ENCODE assay signal across 11 cellular contexts in the genomic region with DNA sequence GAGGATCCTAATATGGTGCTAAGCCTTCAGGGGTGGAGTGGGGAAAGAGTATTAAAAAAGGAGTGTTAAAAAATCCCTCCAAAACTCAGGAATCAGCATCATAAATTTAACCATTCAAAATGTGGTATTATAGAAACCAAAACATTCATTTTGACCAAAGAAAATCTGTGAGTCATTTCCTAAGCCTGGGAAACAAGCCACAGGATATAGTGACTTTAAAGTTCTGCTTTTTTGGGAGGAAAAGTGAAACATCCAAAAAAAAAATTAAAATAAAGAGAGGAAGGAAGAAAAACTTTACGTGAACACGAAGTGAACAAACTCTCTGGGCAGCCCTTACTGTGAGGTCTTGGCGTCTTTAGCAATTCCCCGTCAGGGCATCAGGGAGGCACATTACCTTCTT.
DNase-seq lines count a peak whose midpoint lies in the region; ATAC-seq and TF ChIP-seq lines count a peak whose summit lies in the region.
"Had no signal": no experiment of that assay in that cellular context is flagged by ENCODE, and none has a peak within 500 bp of the region (broad histone marks: within the 10 kb centered on the region; RNA-seq: fewer than 3 reads in every experiment).

No MANE protein-coding gene starts in this region.

- DNase-seq in natural killer cell (no peak), fibroblast of peridontal ligament (ENCODE audit: extremely low read depth) (peak; percentile 81), amniotic stem cell (lab: John Stamatoyannopoulos, UW) (no peak), COR-L47 (lab: John Stamatoyannopoulos, UW) (no peak)
- no peak for DNase-seq in natural killer cell treated with Interleukin-12 subunit alpha and Interleukin-12 subunit beta and Interleukin-15 and Interleukin-18, amount 100 ng/mL, for 72 hours (ENCODE audit: low spot score)
- DNase-seq in activated CD8-positive, alpha-beta memory T cell treated with anti-CD3 and anti-CD28 coated beads, Interleukin-2, amount 10 ng/mL, durations not matched to agents 7 days and 5 days, result no peak
- DNase-seq: activated CD4-positive, alpha-beta T cell treated with anti-CD3 and anti-CD28 coated beads, Interleukin-2, amount 10 ng/mL, durations not matched to agents 7 days and 5 days; PC-9; right lobe of liver had no signal

- no peak for TF ChIP-seq CTCF in natural killer cell (IDR thresholded peaks at IDR 0.05)

- intact Hi-C loops in natural killer cell (cut with micrococcal nuclease), result no loop called here

- CTCF ChIA-PET in activated CD8-positive, alpha-beta memory T cell treated with anti-CD3 and anti-CD28 coated beads, Interleukin-2, amount 10 ng/mL, durations not matched to agents 7 days and 5 days (lab: Charles Lee), result interaction anchor here (1.4 kb wide), 1 partner anchor 148 kb away, joined by 5 read pairs; no protein-coding TSS in a partner anchor

- peak overlapping the region; percentile 48 to 49 for H3K27ac Mint-ChIP-seq in natural killer cell
- no peak overlapping the region for H3K27ac Mint-ChIP-seq in natural killer cell treated with Interleukin-12 subunit alpha and Interleukin-12 subunit beta and Interleukin-15 and Interleukin-18, amount 100 ng/mL, for 72 hours
- H3K27ac Mint-ChIP-seq in activated CD8-positive, alpha-beta memory T cell treated with anti-CD3 and anti-CD28 coated beads, Interleukin-2, amount 10 ng/mL, durations not matched to agents 7 days and 5 days, result no peak overlapping the region
- H3K27ac Mint-ChIP-seq: activated CD4-positive, alpha-beta T cell treated with anti-CD3 and anti-CD28 coated beads, Interleukin-2, amount 10 ng/mL, durations not matched to agents 7 days and 5 days had no signal

- H3K36me3 Mint-ChIP-seq in natural killer cell, result peaks cover 12% of the 10 kb centered on the region
- H3K36me3 Mint-ChIP-seq in natural killer cell treated with Interleukin-12 subunit alpha and Interleukin-12 subunit beta and Interleukin-15 and Interleukin-18, amount 100 ng/mL, for 72 hours, result peaks cover 12% of the 10 kb centered on the region
- peaks cover 66% of the 10 kb centered on the region for H3K36me3 Mint-ChIP-seq in activated CD8-positive, alpha-beta memory T cell treated with anti-CD3 and anti-CD28 coated beads, Interleukin-2, amount 10 ng/mL, durations not matched to agents 7 days and 5 days

- no peaks in the 10 kb centered on the region for H3K9me3 Mint-ChIP-seq in natural killer cell
- no peaks in the 10 kb centered on the region for H3K9me3 Mint-ChIP-seq in natural killer cell treated with Interleukin-12 subunit alpha and Interleukin-12 subunit beta and Interleukin-15 and Interleukin-18, amount 100 ng/mL, for 72 hours
- no peaks in the 10 kb centered on the region for H3K9me3 Mint-ChIP-seq in activated CD8-positive, alpha-beta memory T cell treated with anti-CD3 and anti-CD28 coated beads, Interleukin-2, amount 10 ng/mL, durations not matched to agents 7 days and 5 days (ENCODE audit: low read depth)
- H3K9me3 Mint-ChIP-seq: activated CD4-positive, alpha-beta T cell treated with anti-CD3 and anti-CD28 coated beads, Interleukin-2, amount 10 ng/mL, durations not matched to agents 7 days and 5 days had no signal

- H3K4me1 Mint-ChIP-seq in natural killer cell, result peaks cover 22 to 24% of the 10 kb centered on the region in 2 donors
- H3K4me1 Mint-ChIP-seq in natural killer cell treated with Interleukin-12 subunit alpha and Interleukin-12 subunit beta and Interleukin-15 and Interleukin-18, amount 100 ng/mL, for 72 hours (ENCODE audit: low read depth in 2 of 2), result peaks cover 22 to 32% of the 10 kb centered on the region in 2 donors
- peaks cover 74% of the 10 kb centered on the region for H3K4me1 Mint-ChIP-seq in activated CD8-positive, alpha-beta memory T cell treated with anti-CD3 and anti-CD28 coated beads, Interleukin-2, amount 10 ng/mL, durations not matched to agents 7 days and 5 days

- ATAC-seq in natural killer cell, result no peak
- no peak for ATAC-seq in natural killer cell treated with Interleukin-12 subunit alpha and Interleukin-12 subunit beta and Interleukin-15 and Interleukin-18, amount 100 ng/mL, for 72 hours
- ATAC-seq in SK-N-SH treated with all-trans-retinoic acid at 6 μM for 48 hours, result peak; percentile 10; the same call in 1 of the 3 replicates
- no peak for ATAC-seq in activated CD8-positive, alpha-beta memory T cell treated with anti-CD3 and anti-CD28 coated beads, Interleukin-2, amount 10 ng/mL, durations not matched to agents 7 days and 5 days
- no peak for ATAC-seq in HG02798 (IDR thresholded peaks at IDR 0.05; ENCODE audit: poor library complexity, unreplicated experiment)

- no peak overlapping the region for H3K4me3 Mint-ChIP-seq in natural killer cell
- no peak overlapping the region for H3K4me3 Mint-ChIP-seq in natural killer cell treated with Interleukin-12 subunit alpha and Interleukin-12 subunit beta and Interleukin-15 and Interleukin-18, amount 100 ng/mL, for 72 hours
- H3K4me3 Mint-ChIP-seq in activated CD8-positive, alpha-beta memory T cell treated with anti-CD3 and anti-CD28 coated beads, Interleukin-2, amount 10 ng/mL, durations not matched to agents 7 days and 5 days, result no peak overlapping the region
- H3K4me3 Mint-ChIP-seq: activated CD4-positive, alpha-beta T cell treated with anti-CD3 and anti-CD28 coated beads, Interleukin-2, amount 10 ng/mL, durations not matched to agents 7 days and 5 days had no signal

- H3K27me3 Mint-ChIP-seq in natural killer cell (ENCODE audit: low read depth in 2 of 2), result no peaks in the 10 kb centered on the region
- no peaks in the 10 kb centered on the region for H3K27me3 Mint-ChIP-seq in natural killer cell treated with Interleukin-12 subunit alpha and Interleukin-12 subunit beta and Interleukin-15 and Interleukin-18, amount 100 ng/mL, for 72 hours
- H3K27me3 Mint-ChIP-seq in activated CD8-positive, alpha-beta memory T cell treated with anti-CD3 and anti-CD28 coated beads, Interleukin-2, amount 10 ng/mL, durations not matched to agents 7 days and 5 days, result no peaks in the 10 kb centered on the region
- H3K27me3 Mint-ChIP-seq: activated CD4-positive, alpha-beta T cell treated with anti-CD3 and anti-CD28 coated beads, Interleukin-2, amount 10 ng/mL, durations not matched to agents 7 days and 5 days had no signal

TF ChIP-seq in SK-N-SH treated with all-trans-retinoic acid at 6 μM for 48 hours, 23 proteins besides CTCF, POLR2A, EP300 and RAD21:
- 0 out of 2 replicates have a peak, but pooled peaks have one; percentile 68 for TF ChIP-seq TOX (CRISPR knock-in tag; IDR thresholded peaks at IDR 0.05; ENCODE audit: borderline replicate concordance)
- TF ChIP-seq POU6F1 (CRISPR knock-in tag; IDR thresholded peaks at IDR 0.05; ENCODE audit: borderline replicate concordance, low read depth), result no peak
- no peak for TF ChIP-seq RARB (CRISPR knock-in tag; IDR thresholded peaks at IDR 0.05)
- TF ChIP-seq SNAI2 (CRISPR knock-in tag; IDR thresholded peaks at IDR 0.05), result no peak
- TF ChIP-seq ZFP30 (CRISPR knock-in tag; IDR thresholded peaks at IDR 0.05), result no peak

Comparison
In these comparisons a context has a peak if more than half of its experiments do, and no peak if none do; other contexts are left out.
1. H3K27ac Mint-ChIP-seq: peak in natural killer cell (2 of 2); none in natural killer cell treated with Interleukin-12 subunit alpha and Interleukin-12 subunit beta and Interleukin-15 and Interleukin-18, amount 100 ng/mL, for 72 hours (0 of 2) and activated CD8-positive, alpha-beta memory T cell treated with anti-CD3 and anti-CD28 coated beads, Interleukin-2, amount 10 ng/mL, durations not matched to agents 7 days and 5 days (single experiment).